In genomic region chr2:96321230-96322103, GRCh38 we compare ENCODE assay signal across 9 cellular contexts.
DNase-seq lines count a peak whose midpoint lies in the region; ATAC-seq and FAIRE-seq lines count a peak whose summit lies in the region.
"Had no signal": no experiment of that assay in that cellular context is flagged by ENCODE, and none has a peak within 500 bp of the region (broad histone marks: within the 10 kb centered on the region; RNA-seq: fewer than 3 reads in every experiment).

No MANE protein-coding gene starts in this region.

- no peaks in the 10 kb centered on the region for H3K9me3 ChIP-seq in iPS-18a (ENCODE audit: control insufficient read depth, low read depth, low read length)

- peak; percentile 21 for DNase-seq in DMS153 treated with DMSO at 0.1 percent for 48 hours (lab: John Stamatoyannopoulos, UW; ENCODE audit: unreplicated experiment)
- peak; percentile 66 for DNase-seq in HTR-8/SVneo (ENCODE audit: insufficient read length, low spot score)
- DNase-seq in SKM-1 (lab: John Stamatoyannopoulos, UW; ENCODE audit: unreplicated experiment), result peak; percentile 62
- peak; percentile 64 to 85 for DNase-seq in stimulated activated CD4-positive, alpha-beta T cell treated with anti-CD3 and anti-CD28 coated beads, Interleukin-12 subunit alpha, Interleukin-12 subunit beta, amount 100 ng/mL, for 24 hours (ENCODE audit: low read depth in 2 of 2)

- no peaks in the 10 kb centered on the region for H3K27me3 Mint-ChIP-seq in activated naive CD8-positive, alpha-beta T cell

- peaks cover 72% of the 10 kb centered on the region for H3K27me3 ChIP-seq in iPS-18a (ENCODE audit: control insufficient read depth, insufficient read depth, low read length)

- peak overlapping the region; percentile 95 for H3K4me3 Mint-ChIP-seq in activated naive CD8-positive, alpha-beta T cell

- peak overlapping the region; percentile 82 for H3K4me3 ChIP-seq in iPS-18a (ENCODE audit: low read length)

- peak; percentile 89 for FAIRE-seq in HTR-8/SVneo (lab: Jason Lieb, UNC)
- FAIRE-seq: islet of Langerhans had no signal

- no peaks in the 10 kb centered on the region for H3K9me3 Mint-ChIP-seq in activated naive CD8-positive, alpha-beta T cell (ENCODE audit: low read depth)

- ATAC-seq in GM19468 (IDR thresholded peaks at IDR 0.05; ENCODE audit: extremely low read depth, unreplicated experiment) (peak; percentile 28), GM18519 (IDR thresholded peaks at IDR 0.05; ENCODE audit: low FRiP score, unreplicated experiment) (no peak)

- H3K4me1 Mint-ChIP-seq in activated naive CD8-positive, alpha-beta T cell (ENCODE audit: low read depth), result peaks cover 58% of the 10 kb centered on the region

- H3K36me3 Mint-ChIP-seq in activated naive CD8-positive, alpha-beta T cell, result peaks cover under 1% of the 10 kb centered on the region

- H3K9ac ChIP-seq in iPS-18a (ENCODE audit: low read length), result peak overlapping the region; percentile 13

- H3K27ac ChIP-seq in iPS-18a (ENCODE audit: low read length), result no peak overlapping the region

- H3K36me3 ChIP-seq in iPS-18a (ENCODE audit: control insufficient read depth, low read depth, low read length), result no peaks in the 10 kb centered on the region

- peaks cover 6% of the 10 kb centered on the region for H3K4me1 ChIP-seq in iPS-18a (ENCODE audit: control insufficient read depth, low read depth, low read length)

- H3K27ac Mint-ChIP-seq in activated naive CD8-positive, alpha-beta T cell, result peak overlapping the region; percentile 89

Comparison
In these comparisons a context has a peak if more than half of its experiments do, and no peak if none do; other contexts are left out.
1. DNase-seq: peak in every context shown above with its lines; median percentile 74 in stimulated activated CD4-positive, alpha-beta T cell treated with anti-CD3 and anti-CD28 coated beads, Interleukin-12 subunit alpha, Interleukin-12 subunit beta, amount 100 ng/mL, for 24 hours; 66 in HTR-8/SVneo; 62 in SKM-1; 21 in DMS153 treated with DMSO at 0.1 percent for 48 hours.